ENCODE assay signal across 6 cellular contexts in the genomic region with DNA sequence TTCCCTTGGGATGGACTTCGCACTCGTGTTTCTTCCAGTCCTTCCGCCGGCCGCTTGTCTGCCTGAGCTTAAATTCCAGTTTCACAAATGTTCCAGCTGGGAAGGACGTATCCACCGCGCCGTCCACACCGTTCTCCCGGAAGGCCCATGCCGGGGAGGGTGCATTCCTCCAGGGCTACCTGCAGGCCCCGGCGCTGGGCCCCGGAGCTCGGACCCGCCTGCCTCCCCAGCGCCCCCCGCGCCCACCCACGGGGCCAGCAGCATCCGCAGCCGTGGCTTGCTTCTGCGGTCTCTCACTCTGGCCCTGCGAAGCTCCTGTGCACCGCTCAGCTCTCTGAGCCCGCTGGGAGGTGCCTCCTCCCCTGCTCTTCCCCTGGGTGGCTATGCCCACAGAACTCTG.
"Had no signal": no experiment of that assay in that cellular context is flagged by ENCODE, and none has a peak within 500 bp of the region (broad histone marks: within the 10 kb centered on the region; RNA-seq: fewer than 3 reads in every experiment).

No MANE protein-coding gene starts in this region.

- H3K36me3 ChIP-seq: HAP-1 had no signal

- DNase-seq: HFFc6 had no signal

- H3K4me1 ChIP-seq: HAP-1 had no signal

- ATAC-seq: GM23338, HCT116, HepG2 had no signal

- H3K4me3 ChIP-seq: GM23338, HAP-1 had no signal

- H3K9me3 ChIP-seq: HAP-1 had no signal

- H3K27ac ChIP-seq: HL-60 had no signal
